In genomic region chr9:92686954-92687353, GRCh38 we compare ENCODE assay signal across 16 cellular contexts. TPM values are rescaled to one million over a fixed set of nuclear protein-coding genes. Genes with fewer than 3 reads are reported as not detected.
A peak's percentile ranks its signal among the peaks of the same experiment; 100 is the strongest.
DNase-seq lines count a peak whose midpoint lies in the region; ATAC-seq, FAIRE-seq and TF ChIP-seq lines count a peak whose summit lies in the region.
"Had no signal": no experiment of that assay in that cellular context is flagged by ENCODE, and none has a peak within 500 bp of the region (broad histone marks: within the 10 kb centered on the region; RNA-seq: fewer than 3 reads in every experiment).

No MANE protein-coding gene starts in this region.

- no peak for TF ChIP-seq RAD21 in K562 (CRISPR knock-in tag; conservative IDR thresholded peaks at IDR 0.05 in 1 of 2, IDR thresholded peaks at IDR 0.05 in 1 of 2)

- H3F3A ChIP-seq in neural progenitor cell (ENCODE audit: low read depth): no peaks in the 10 kb centered on the region

- H3K9ac ChIP-seq in K562 (ENCODE audit: insufficient read depth in 1 of 2, low read depth in 2 of 2, low read length in 2 of 2) (no peak overlapping the region), neural progenitor cell (no peak overlapping the region)

- H3K79me2 ChIP-seq in K562 (ENCODE audit: control insufficient read depth, insufficient read depth, low read length) (no peaks in the 10 kb centered on the region), neural progenitor cell (ENCODE audit: low read depth) (no peaks in the 10 kb centered on the region)

- H2AFZ ChIP-seq in K562 (ENCODE audit: low read depth, low read length) (no peak overlapping the region), neural progenitor cell (replicated peaks) (no peak overlapping the region)

- no peaks in the 10 kb centered on the region for H3K36me3 ChIP-seq in K562 (ENCODE audit: control insufficient read depth, insufficient read depth, low read length)
- no peaks in the 10 kb centered on the region for H3K36me3 ChIP-seq in neural progenitor cell
- H3K36me3 ChIP-seq: sigmoid colon, SJSA1 had no signal

- H3K27me3 ChIP-seq in K562 (ENCODE audit: control insufficient read depth in 2 of 2, insufficient read depth in 2 of 2, low read length in 2 of 2): no peaks in the 10 kb centered on the region
- H3K27me3 ChIP-seq in neural progenitor cell: no peaks in the 10 kb centered on the region
- H3K27me3 ChIP-seq: sigmoid colon, SJSA1 had no signal

- WGBS in K562 (ENCODE audit: insufficient coverage, low coverage, missing lambda C conversion rate): 3% methylated on average over 3 of the region's 3 CpGs

- H3K4me1 ChIP-seq in K562 (replicated peaks in 1 of 2; ENCODE audit: control insufficient read depth in 2 of 2, insufficient read depth in 2 of 2, low read length in 2 of 2): no peaks in the 10 kb centered on the region; a peak in 1 of 5 replicates
- H3K4me1 ChIP-seq in neural progenitor cell: no peaks in the 10 kb centered on the region
- H3K4me1 ChIP-seq: sigmoid colon, SJSA1 had no signal

- H3K27ac ChIP-seq in K562 (ENCODE audit: extremely low read depth, low read depth, low read length) (no peak overlapping the region), neural progenitor cell (no peak overlapping the region)
- H3K27ac ChIP-seq: sigmoid colon, SJSA1 had no signal

- no peaks in the 10 kb centered on the region for H3K27me3 Mint-ChIP-seq in neural progenitor cell (ENCODE audit: insufficient read depth, low read depth)

- 0 out of 2 replicates have a peak, but pooled peaks cover 2% of the 10 kb centered on the region for H3K9me3 ChIP-seq in K562 (replicated peaks; ENCODE audit: control insufficient read depth, insufficient read depth, low read depth, low read length)
- no peaks in the 10 kb centered on the region for H3K9me3 ChIP-seq in neural progenitor cell (ENCODE audit: low read depth)
- H3K9me3 ChIP-seq: SJSA1 had no signal

- peak; percentile 11 for DNase-seq in NCI-H748 (lab: John Stamatoyannopoulos, UW; ENCODE audit: unreplicated experiment)
- DNase-seq in NCI-H748 treated with DMSO at 0.1 percent for 48 hours (lab: John Stamatoyannopoulos, UW): no peak
- peak; percentile 28 for DNase-seq in M059J (ENCODE audit: low read depth)
- DNase-seq in K562 (ENCODE audit: extremely low read depth in 1 of 4, low spot score in 3 of 4): peak; percentile 34 to 64 (median 46)
- DNase-seq in neural progenitor cell (ENCODE audit: low spot score): no peak
- DNase-seq in C1 segment of cervical spinal cord (lab: John Stamatoyannopoulos, UW): no peak
- DNase-seq in GM19238 (ENCODE audit: insufficient read length, low spot score): no peak
- DNase-seq in NCI-H2227 (lab: John Stamatoyannopoulos, UW; ENCODE audit: unreplicated experiment): no peak
- DNase-seq: ACHN; activated CD4-positive, alpha-beta T cell treated with anti-CD3 and anti-CD28 coated beads for 48 hours; activated naive CD4-positive, alpha-beta T cell treated with anti-CD3 and anti-CD28 coated beads, Interleukin-2, amount 50 U/mL, for 16 hours; hippocampal formation; NCI-H187 treated with DMSO at 0.1 percent for 48 hours; sigmoid colon had no signal

- H3K27ac Mint-ChIP-seq in neural progenitor cell: no peak overlapping the region

- ATAC-seq in K562: peak; percentile 95

- TF ChIP-seq CTCF in K562 (IDR thresholded peaks at IDR 0.05 in 2 of 3, conservative IDR thresholded peaks at IDR 0.05 in 1 of 3; ENCODE audit: insufficient read depth in 2 of 3, low read depth in 1 of 3, low read length in 3 of 3) (peak; percentile 47 to 58 (median 50); a peak in 5 of 6 replicates), neural progenitor cell (IDR thresholded peaks at IDR 0.05) (peak; percentile 21)

- CTCF ChIA-PET in K562 (lab: Yijun Ruan, JAX; ENCODE audit: low intra/inter-chr PET ratio): no interaction called here

- H3K4me3 ChIP-seq in K562 (no peak overlapping the region), neural progenitor cell (no peak overlapping the region)
- H3K4me3 ChIP-seq: sigmoid colon, SJSA1 had no signal

- intact Hi-C loops in K562 (cut with micrococcal nuclease): no loop called here

- H3K4me2 ChIP-seq in K562 (ENCODE audit: insufficient read depth, low read length) (no peak overlapping the region), neural progenitor cell (no peak overlapping the region)

- H3K4me1 Mint-ChIP-seq in neural progenitor cell: no peaks in the 10 kb centered on the region

- FAIRE-seq in K562 (lab: Jason Lieb, UNC): peak; percentile 49
- FAIRE-seq: GM19239 had no signal

- TF ChIP-seq POLR2A in K562 (conservative IDR thresholded peaks at IDR 0.05): no peak

- no TSS peak for BruUV-seq in K562 (replicated peaks; lab: Mats Ljungman, UMichigan)

- H4K20me1 ChIP-seq in K562 (replicated peaks; ENCODE audit: control insufficient read depth, insufficient read depth, low read length) (no peaks in the 10 kb centered on the region), neural progenitor cell (ENCODE audit: low read depth) (no peaks in the 10 kb centered on the region)

- H3K9me3 Mint-ChIP-seq in neural progenitor cell: peaks cover 15% of the 10 kb centered on the region

- H3K9me1 ChIP-seq in K562 (ENCODE audit: control insufficient read depth, insufficient read depth, low read length): no peaks in the 10 kb centered on the region

- H3K4me3 Mint-ChIP-seq in neural progenitor cell: no peak overlapping the region

- POLR2A ChIA-PET in K562 (lab: Yijun Ruan, JAX): interaction anchor here (0.7 kb wide), 1 partner anchor 355 kb away, joined by 3 read pairs; no protein-coding TSS in a partner anchor

- no peak for TF ChIP-seq EP300 in K562 (IDR thresholded peaks at IDR 0.05; ENCODE audit: low read length)

- in situ Hi-C loops in K562 (cut with MboI): no loop called here

- H3K36me3 Mint-ChIP-seq in neural progenitor cell: no peaks in the 10 kb centered on the region

TF ChIP-seq in K562, 482 proteins besides CTCF, POLR2A, EP300 and RAD21:
- TF ChIP-seq BCOR (IDR thresholded peaks at IDR 0.05): no peak
- TF ChIP-seq ATF4 (CRISPR knock-in tag; IDR thresholded peaks at IDR 0.05): no peak
- TF ChIP-seq KAT2B (IDR thresholded peaks at IDR 0.05; ENCODE audit: low read depth, low read length): no peak
- TF ChIP-seq SMC3 (conservative IDR thresholded peaks at IDR 0.05; ENCODE audit: insufficient read depth, low read depth, low read length): 0 out of 2 replicates have a peak, but pooled peaks have one; percentile 16
- TF ChIP-seq, protein P1, sequence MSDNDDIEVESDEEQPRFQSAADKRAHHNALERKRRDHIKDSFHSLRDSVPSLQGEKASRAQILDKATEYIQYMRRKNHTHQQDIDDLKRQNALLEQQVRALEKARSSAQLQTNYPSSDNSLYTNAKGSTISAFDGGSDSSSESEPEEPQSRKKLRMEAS (CRISPR knock-in tag; IDR thresholded peaks at IDR 0.05): peak; percentile 67
- TF ChIP-seq E2F6 (IDR thresholded peaks at IDR 0.05; ENCODE audit: borderline replicate concordance in 1 of 2, extremely low read depth in 1 of 2, insufficient read depth in 1 of 2, insufficient read length in 1 of 2, low read depth in 1 of 2, low read length in 1 of 2, poor library complexity in 1 of 2, severe bottlenecking in 1 of 2): peak in 1 of 2 experiments; percentile 27
- no peak for TF ChIP-seq KHSRP (IDR thresholded peaks at IDR 0.05)
- no peak for TF ChIP-seq MCM3 (IDR thresholded peaks at IDR 0.05)

RNA-seq across cellular contexts. Expression of gene IPPK, which starts 17.0 kb away (rescaled TPM):
- 9.6 and 24.5 TPM in 2 replicates for total RNA-seq in M059J (2014; rRNA removed; shearing (Covaris generic))
- 42.1 and 46.0 TPM in 2 replicates for total RNA-seq in K562 (2011; cell fraction: chromatin; rRNA removed; ENCODE audit: low replicate concordance)
- total RNA-seq in K562 (2011; cell fraction: nucleolus; rRNA removed): 27.7 and 28.2 TPM in 2 replicates
- total RNA-seq in K562 (2011; cell fraction: nucleoplasm; rRNA removed): 26.2 and 30.0 TPM in 2 replicates
- total RNA-seq in K562 (2014; rRNA removed) (11.2 and 11.3 TPM in 2 replicates), K562 (2014; rRNA removed; fragmentation: Illumina TruSeq; extraction: Trizol) (14.2 and 14.5 TPM in 2 replicates), K562 (2015; rRNA removed; fragmentation: Illumina TruSeq; extraction: Trizol) (11.1 and 11.2 TPM in 2 replicates), K562 (2021) (9.7 and 11.1 TPM in 2 replicates), neural progenitor cell (ENCODE audit: low replicate concordance) (16.8 and 18.0 TPM in 2 replicates)
- polyA plus RNA-seq in K562 (2011; rRNA removed) (21.1 and 22.2 TPM in 2 replicates), K562 (2014; fragmentation: Illumina TruSeq; extraction: Trizol) (15.2 and 16.0 TPM in 2 replicates), K562 (2014; fragmentation: Nextera tagmentation; extraction: Ambion mirVana) (1 to 10 TPM; 3.1 TPM), K562 (2014; rRNA removed) (10.9 and 13.0 TPM in 2 replicates)
- polyA plus RNA-seq in K562 (2011; cell fraction: cytosol; rRNA removed): 19.0 and 20.1 TPM in 2 replicates
- 58.7 and 61.8 TPM in 2 replicates for polyA plus RNA-seq in K562 (2011; cell fraction: nucleus; rRNA removed)
- polyA plus RNA-seq in K562 (2012): 8.4 and 9.4 TPM in 2 replicates
- 31.1 and 42.9 TPM in 2 replicates for polyA minus RNA-seq in K562 (2011; rRNA and poly(A)+ RNA removed)
- polyA minus RNA-seq in K562 (2011; cell fraction: cytosol; rRNA and poly(A)+ RNA removed): 11.0 and 13.6 TPM in 2 replicates
- polyA minus RNA-seq in K562 (2011; cell fraction: nucleus; rRNA and poly(A)+ RNA removed): 10.8 and 11.0 TPM in 2 replicates

Comparison
In these comparisons a context has a peak if more than half of its experiments do, and no peak if none do; other contexts are left out.
1. DNase-seq: peak in NCI-H748 (single experiment), M059J (single experiment) and K562 (4 of 4); none in NCI-H748 treated with DMSO at 0.1 percent for 48 hours (single experiment), neural progenitor cell (single experiment), C1 segment of cervical spinal cord (0 of 14), GM19238 (single experiment) and NCI-H2227 (single experiment).